Comparison of ENCODE assay signal across 18 cellular contexts in the genomic region with DNA sequence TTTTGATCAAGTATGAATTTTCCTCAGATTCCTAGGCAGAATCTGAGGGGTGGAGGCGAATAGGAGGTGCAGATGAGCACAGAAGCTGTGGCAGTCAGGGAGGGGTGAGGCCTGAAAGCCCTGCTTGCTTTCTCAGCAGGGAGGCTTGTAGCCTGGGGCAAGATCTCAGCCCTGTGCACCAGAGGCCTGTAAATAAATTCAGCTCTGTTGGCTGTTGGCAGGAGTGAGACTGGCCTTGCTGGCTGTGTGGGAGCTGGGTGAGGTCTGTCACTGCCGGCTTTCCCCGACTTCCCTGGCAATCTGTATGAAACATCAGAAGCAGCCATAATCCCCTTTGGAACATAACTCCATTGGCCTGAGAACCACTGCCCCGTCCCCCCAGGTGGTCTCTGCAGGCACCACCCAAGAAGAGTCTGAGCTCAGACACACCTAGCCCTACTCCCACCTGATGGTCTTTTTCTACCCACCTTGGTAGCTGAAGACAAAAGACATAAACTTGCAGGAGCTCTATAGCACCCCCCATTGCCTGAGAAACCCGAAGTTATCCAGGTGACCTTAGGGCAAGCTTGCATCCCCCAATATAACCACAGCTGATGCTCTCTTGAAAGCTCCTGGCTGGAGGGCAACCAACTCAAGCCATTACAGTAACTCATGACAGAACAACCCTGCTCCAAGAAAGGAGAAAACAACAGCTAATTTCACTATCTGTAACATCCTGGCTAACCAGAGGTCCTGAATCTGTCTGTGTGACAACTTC. TPM values are rescaled to one million over a fixed set of nuclear protein-coding genes. Genes with fewer than 3 reads are reported as not detected.
A peak's percentile ranks its signal among the peaks of the same experiment; 100 is the strongest.
DNase-seq lines count a peak whose midpoint lies in the region; ATAC-seq, FAIRE-seq and TF ChIP-seq lines count a peak whose summit lies in the region.
"Had no signal": no experiment of that assay in that cellular context is flagged by ENCODE, and none has a peak within 500 bp of the region (broad histone marks: within the 10 kb centered on the region; RNA-seq: fewer than 3 reads in every experiment).

No MANE protein-coding gene starts in this region.

- H3K4me3 ChIP-seq in HepG2 (replicated peaks in 1 of 3; ENCODE audit: insufficient read depth in 1 of 3, low read depth in 2 of 3, low read length in 3 of 3) = no peak overlapping the region
- no peak overlapping the region for H3K4me3 ChIP-seq in spleen
- H3K4me3 ChIP-seq in aorta (ENCODE audit: low read length in 2 of 2) = no peak overlapping the region
- H3K4me3 ChIP-seq: heart left ventricle, thoracic aorta had no signal

- ATAC-seq in HepG2 (no peak), aorta (ENCODE audit: low FRiP score) (no peak), GM18867 (IDR thresholded peaks at IDR 0.05; ENCODE audit: unreplicated experiment) (no peak)
- ATAC-seq: heart left ventricle, left cardiac atrium, T-helper 17 cell had no signal

- peaks cover 93% of the 10 kb centered on the region for H3K79me2 ChIP-seq in HepG2 (ENCODE audit: insufficient read depth, low read length)

- TF ChIP-seq POLR2A in HepG2 (IDR thresholded peaks at IDR 0.05; ENCODE audit: insufficient read depth in 1 of 2, low read depth in 2 of 2, low read length in 2 of 2) (no peak), spleen (IDR thresholded peaks at IDR 0.05) (no peak)

- H3K4me1 ChIP-seq in HepG2 (ENCODE audit: insufficient read depth, low read length) = peaks cover 91% of the 10 kb centered on the region
- no peaks in the 10 kb centered on the region for H3K4me1 ChIP-seq in spleen
- no peaks in the 10 kb centered on the region for H3K4me1 ChIP-seq in aorta (ENCODE audit: control insufficient read depth in 1 of 2, insufficient read depth in 2 of 2, low read length in 2 of 2)
- H3K4me1 ChIP-seq: heart left ventricle had no signal

- H3K27ac Mint-ChIP-seq in MCF 10A (ENCODE audit: low read depth, unreplicated experiment) = peak overlapping the region; percentile 76
- H3K27ac Mint-ChIP-seq: activated naive CD8-positive, alpha-beta T cell; T-helper 17 cell had no signal

- H3K9ac ChIP-seq in HepG2 (ENCODE audit: insufficient read depth, low read depth, low read length) = peak overlapping the region; percentile 35; the same call in 1 of the 2 replicates

- BruUV-seq in MCF 10A (replicated peaks; lab: Mats Ljungman, UMichigan) (no TSS peak), HepG2 (replicated peaks; lab: Mats Ljungman, UMichigan) (no TSS peak)

- no peak for FAIRE-seq in HepG2 (lab: Jason Lieb, UNC)

- in situ Hi-C loops in HepG2 (cut with HindIII; ENCODE audit: extremely low pct_ligation_motif_present, low pct_unique_long_range_greater_than_20kb) = no loop called here

- peak; percentile 88 for DNase-seq in EL
- DNase-seq in M059J (ENCODE audit: low read depth) = peak; percentile 94
- DNase-seq in MCF 10A (ENCODE audit: unreplicated experiment) = peak; percentile 66
- no peak for DNase-seq in HepG2 (ENCODE audit: low spot score)
- no peak for DNase-seq in spleen
- DNase-seq in aorta = no peak
- DNase-seq in head of caudate nucleus = no peak
- DNase-seq: activated CD4-positive, alpha-beta T cell treated with anti-CD3 and anti-CD28 coated beads for 1 hour; C1 segment of cervical spinal cord; GDM1; heart left ventricle; left cardiac atrium; NCI-H510A treated with DMSO at 0.1 percent for 48 hours; T-helper 17 cell had no signal

- CTCF ChIA-PET in MCF 10A (lab: Yijun Ruan, JAX) (interaction anchor here (0.9 to 2.9 kb wide), 9 partner anchors 9 to 84 kb away, joined by 3 to 16 read pairs (median 4); partner anchors contain the start of gene EVA1A), HepG2 (lab: Yijun Ruan, JAX; ENCODE audit: low intra/inter-chr PET ratio, low total read pairs) (no interaction called here)

- intact Hi-C loops in MCF 10A (cut with micrococcal nuclease) (no loop called here), HepG2 (cut with micrococcal nuclease; ENCODE audit: unreplicated experiment) (no loop called here), spleen (cut with DNase I; ENCODE audit: low total_unique reads) (no loop called here), aorta (cut with DNase I) (no loop called here), head of caudate nucleus (cut with DNase I) (no loop called here)

- peaks cover 4 to 34% of the 10 kb centered on the region in 2 experiments; a peak in 4 of 5 replicates for H3K36me3 ChIP-seq in HepG2 (replicated peaks in 1 of 2; ENCODE audit: control insufficient read depth in 1 of 2, insufficient read depth in 2 of 2, low read length in 2 of 2)
- no peaks in the 10 kb centered on the region for H3K36me3 ChIP-seq in spleen
- no peaks in the 10 kb centered on the region for H3K36me3 ChIP-seq in aorta (ENCODE audit: control insufficient read depth in 1 of 2, insufficient read depth in 2 of 2, low read length in 1 of 2)
- H3K36me3 ChIP-seq: heart left ventricle, thoracic aorta had no signal

- H3K27me3 ChIP-seq in HepG2 (ENCODE audit: control insufficient read depth in 1 of 2, insufficient read depth in 2 of 2, low read length in 2 of 2) (no peaks in the 10 kb centered on the region), spleen (replicated peaks in 1 of 7) (peaks cover 0 to 15% (median 0%) of the 10 kb centered on the region in 7 donors), aorta (ENCODE audit: control insufficient read depth in 1 of 2, insufficient read depth in 2 of 2, low read length in 1 of 2) (no peaks in the 10 kb centered on the region)
- H3K27me3 ChIP-seq: heart left ventricle had no signal

- H3K9me3 ChIP-seq in HepG2 (ENCODE audit: low read length) (no peaks in the 10 kb centered on the region), spleen (no peaks in the 10 kb centered on the region), aorta (ENCODE audit: control insufficient read depth, low read length) (no peaks in the 10 kb centered on the region)
- H3K9me3 ChIP-seq: heart left ventricle, thoracic aorta had no signal

- H2AFZ ChIP-seq in HepG2 (ENCODE audit: low read length) = no peak overlapping the region

- H3K27ac ChIP-seq in HepG2 (ENCODE audit: extremely low read length, insufficient read depth, low read length) (peak overlapping the region; percentile 92), spleen (no peak overlapping the region), aorta (ENCODE audit: low read depth in 1 of 2, low read length in 2 of 2) (no peak overlapping the region)
- H3K27ac ChIP-seq: heart left ventricle, RWPE1, thoracic aorta had no signal

- TF ChIP-seq RAD21 in HepG2 (CRISPR knock-in tag; IDR thresholded peaks at IDR 0.05) = no peak

- no peaks in the 10 kb centered on the region for H4K20me1 ChIP-seq in HepG2 (ENCODE audit: insufficient read depth, low read length)

- H3K36me3 Mint-ChIP-seq in MCF 10A (ENCODE audit: insufficient read depth, unreplicated experiment) = no peaks in the 10 kb centered on the region
- H3K36me3 Mint-ChIP-seq: activated naive CD8-positive, alpha-beta T cell had no signal

- H3K4me3 Mint-ChIP-seq in MCF 10A (ENCODE audit: unreplicated experiment) = no peak overlapping the region
- H3K4me3 Mint-ChIP-seq: activated naive CD8-positive, alpha-beta T cell; T-helper 17 cell had no signal

- no peak for TF ChIP-seq CTCF in MCF 10A (IDR thresholded peaks at IDR 0.05; ENCODE audit: unreplicated experiment)
- TF ChIP-seq CTCF in HepG2 (CRISPR knock-in tag; IDR thresholded peaks at IDR 0.05) = 0 out of 2 replicates have a peak, but pooled peaks have one; percentile 17
- TF ChIP-seq CTCF in spleen (IDR thresholded peaks at IDR 0.05 in 8 of 11, conservative IDR thresholded peaks at IDR 0.05 in 3 of 11) = no peak

- no peak for TF ChIP-seq EP300 in HepG2 (IDR thresholded peaks at IDR 0.05; ENCODE audit: low read depth in 2 of 2, low read length in 2 of 2)
- no peak for TF ChIP-seq EP300 in HepG2 (CRISPR knock-in tag; IDR thresholded peaks at IDR 0.05; ENCODE audit: borderline replicate concordance)

- 94% methylated on average over 5 of the region's 5 CpGs for WGBS in HepG2 (ENCODE audit: low lambda C conversion rate)
- WGBS in spleen, 5 donors = 61 to 85% (median 83%) methylated on average over 4 to 5 of the region's 5 CpGs
- WGBS in aorta, 2 donors = 77 to 79% methylated on average over 5 of the region's 5 CpGs

- H3K9me3 Mint-ChIP-seq in MCF 10A (ENCODE audit: unreplicated experiment) = peaks cover 6% of the 10 kb centered on the region

- H3K4me1 Mint-ChIP-seq in MCF 10A (ENCODE audit: insufficient read depth, unreplicated experiment) = peaks cover 33% of the 10 kb centered on the region
- H3K4me1 Mint-ChIP-seq: T-helper 17 cell had no signal

- POLR2A ChIA-PET in MCF 10A (lab: Yijun Ruan, JAX) (interaction anchor here (0.7 to 1.3 kb wide), 4 partner anchors 17 to 80 kb away, joined by 3 to 5 read pairs (median 4); no protein-coding TSS in a partner anchor), HepG2 (lab: Yijun Ruan, JAX) (interaction anchor here (0.7 to 1.7 kb wide), 10 partner anchors 8 to 63 kb away, joined by 3 to 10 read pairs (median 3); partner anchors contain the start of gene EVA1A)

- H3K27me3 Mint-ChIP-seq in MCF 10A (ENCODE audit: insufficient read depth, unreplicated experiment) = no peaks in the 10 kb centered on the region

- peak overlapping the region; percentile 77 for H3K4me2 ChIP-seq in HepG2 (ENCODE audit: low read depth, low read length)

RNA-seq across cellular contexts. Expression of gene EVA1A, which starts 32.3 kb away (rescaled TPM):
- total RNA-seq in M059J (2014; rRNA removed; shearing (Covaris generic)) = 122 and 124 TPM in 2 replicates
- 7.6 and 14.4 TPM in 2 replicates for total RNA-seq in MCF 10A (2022)
- total RNA-seq in HepG2 (2016; rRNA removed; fragmentation: Illumina TruSeq; extraction: Trizol) = 55.9 and 57.8 TPM in 2 replicates
- total RNA-seq in HepG2 (2016; cell fraction: cytosol; rRNA removed; fragmentation: Illumina TruSeq; extraction: Trizol; ENCODE audit: low read depth) = 25.1 and 29.0 TPM in 2 replicates
- 52.7 and 57.5 TPM in 2 replicates for total RNA-seq in HepG2 (2016; cell fraction: insoluble cytoplasmic fraction; rRNA removed; fragmentation: Illumina TruSeq; extraction: Trizol)
- 48.2 and 58.4 TPM in 2 replicates for total RNA-seq in HepG2 (2016; cell fraction: membrane; rRNA removed; fragmentation: Illumina TruSeq; extraction: Trizol)
- total RNA-seq in HepG2 (2016; cell fraction: nucleus; rRNA removed; fragmentation: Illumina TruSeq; extraction: Trizol) = 46.1 and 58.2 TPM in 2 replicates
- polyA plus RNA-seq in HepG2 (2011; rRNA removed) = 57.5 and 65.4 TPM in 2 replicates
- 53.6 and 68.8 TPM in 2 replicates for polyA plus RNA-seq in HepG2 (2011; cell fraction: cytosol; rRNA removed)
- polyA plus RNA-seq in HepG2 (2011; cell fraction: nucleus; rRNA removed) = 77.6 and 80.4 TPM in 2 replicates
- 44.8 and 48.8 TPM in 2 replicates for polyA plus RNA-seq in HepG2 (2012)
- 23.6 and 36.8 TPM in 2 replicates for polyA plus RNA-seq in HepG2 (2016; cell fraction: cytosol; fragmentation: Illumina TruSeq; extraction: Trizol; ENCODE audit: low read depth)
- 46.2 and 49.2 TPM in 2 replicates for polyA plus RNA-seq in HepG2 (2016; cell fraction: insoluble cytoplasmic fraction; fragmentation: Illumina TruSeq; extraction: Trizol; ENCODE audit: low read depth)
- polyA plus RNA-seq in HepG2 (2016; cell fraction: membrane; fragmentation: Illumina TruSeq; extraction: Trizol; ENCODE audit: low read depth) = 37.8 and 44.2 TPM in 2 replicates
- 60.9 and 62.0 TPM in 2 replicates for polyA plus RNA-seq in HepG2 (2016; cell fraction: nucleus; fragmentation: Illumina TruSeq; extraction: Trizol; ENCODE audit: insufficient read depth, low read depth)
- polyA minus RNA-seq in HepG2 (2011; rRNA and poly(A)+ RNA removed; ENCODE audit: low replicate concordance) = 186 TPM in 1 of 2 replicates, not detected in the other
- polyA minus RNA-seq in HepG2 (2011; cell fraction: cytosol; rRNA and poly(A)+ RNA removed) = 51.4 TPM in 2 replicates
- polyA minus RNA-seq in HepG2 (2011; cell fraction: nucleus; rRNA and poly(A)+ RNA removed) = 70.1 and 71.3 TPM in 2 replicates
- 10 to 100 TPM; 10.6 to 30.3 (median 15.7) TPM for total RNA-seq in spleen
- 10 to 100 TPM in 2 of 3 donors, 1 to 10 TPM in 1; 6.2 to 13.7 (median 11.7) TPM for polyA plus RNA-seq in spleen
- 1 to 10 TPM; 1.7 to 3.1 TPM for total RNA-seq in aorta
- polyA plus RNA-seq in aorta = 1 to 10 TPM in 1 of 2 donors, under 1 TPM in 1; 0.82 to 6.0 TPM
- total RNA-seq: T-helper 17 cell had no signal

Comparison
In these comparisons a context has a peak if more than half of its experiments do, and no peak if none do; other contexts are left out.
1. DNase-seq: peak in EL (single experiment), M059J (single experiment) and MCF 10A (single experiment); none in HepG2 (single experiment), spleen (single experiment), aorta (0 of 2) and head of caudate nucleus (0 of 42).